ENCODE assay signal across 8 cellular contexts in the genomic region with DNA sequence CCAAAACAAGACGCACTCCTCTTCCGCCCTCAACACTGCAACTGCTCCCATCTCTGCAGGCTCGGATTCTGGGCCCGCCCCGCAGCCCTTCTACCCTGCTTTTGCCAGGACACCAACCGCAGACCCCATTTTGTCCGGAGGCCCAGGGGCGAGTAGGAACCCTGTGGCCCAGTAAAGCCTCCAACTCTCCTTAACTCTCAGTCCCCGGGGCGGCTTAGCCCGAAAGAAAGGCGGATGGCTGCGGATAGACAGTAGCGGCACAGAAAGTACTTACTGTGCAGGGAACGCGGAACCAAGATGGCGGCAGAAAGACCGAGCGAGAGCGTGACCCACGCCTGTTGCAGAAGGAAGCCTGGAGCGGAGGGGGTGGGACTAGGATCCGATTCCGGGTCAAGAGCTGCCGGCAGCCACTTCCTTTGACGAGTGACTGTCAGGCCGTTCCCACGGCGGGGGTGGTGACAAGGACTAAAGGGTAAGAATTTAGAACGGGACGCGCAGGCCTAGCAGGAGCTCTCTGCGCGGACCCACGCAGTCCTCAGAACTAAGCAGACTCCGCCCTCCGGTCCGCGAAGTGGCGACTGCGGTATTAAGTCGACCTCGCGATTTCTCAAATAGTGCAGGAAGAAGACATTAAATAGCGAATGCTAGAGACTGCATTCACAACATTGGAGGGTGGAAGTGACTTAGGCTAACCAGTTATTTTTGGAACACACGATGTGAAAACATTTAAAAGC. TPM values are rescaled to one million over a fixed set of nuclear protein-coding genes. Genes with fewer than 3 reads are reported as not detected.
DNase-seq lines count a peak whose midpoint lies in the region; ATAC-seq and TF ChIP-seq lines count a peak whose summit lies in the region.

A gene (minus strand): TSS at position 311 of the 734 bp plus-strand sequence. CDS start 778 bp downstream, outside the sequence.

- H3K4ac ChIP-seq in H9 (ENCODE audit: low read depth, low read length), result peak within 1 kb of the TSS; percentile 0; the same call in 1 of the 2 replicates

- peak within 1 kb of the TSS; percentile 48 for H4K91ac ChIP-seq in H9 (ENCODE audit: insufficient read length, low read depth, low read length)

- peaks cover 10% of the 10 kb centered on the region for H3K23me2 ChIP-seq in H9 (ENCODE audit: insufficient read length, low read depth, low read length, poor library complexity, severe bottlenecking)

- H4K8ac ChIP-seq in H9 (replicated peaks; ENCODE audit: insufficient read length, low read depth, low read length), result peak within 1 kb of the TSS; percentile 18

- peak within 1 kb of the TSS; percentile 99 to 100 for H3K4me3 Mint-ChIP-seq in H9
- H3K4me3 Mint-ChIP-seq in nephron progenitor cell, result peak within 1 kb of the TSS; percentile 99
- peak within 1 kb of the TSS; percentile 93 to 98 for H3K4me3 Mint-ChIP-seq in stimulated activated naive CD8-positive, alpha-beta T cell treated with anti-CD3 and anti-CD28 coated beads, Interleukin-15, amount 100 ng/mL, for 72 hours

- no peak within 1 kb of the TSS for H2BK15ac ChIP-seq in H9 (ENCODE audit: low read depth, low read length)

- H2BK5ac ChIP-seq in H9 (ENCODE audit: insufficient read length, low read length), result peak within 1 kb of the TSS; percentile 62

- H3K4me2 ChIP-seq in H9 (ENCODE audit: insufficient read depth, insufficient read length, low read length), result peak within 1 kb of the TSS; percentile 82

- WGBS in H9 (ENCODE audit: extremely low coverage, insufficient read length, low lambda C conversion rate), result no CpG with 5 or more reads among the region's 46 CpGs

- no peak within 1 kb of the TSS for H2BK120ac ChIP-seq in H9 (ENCODE audit: low read depth, low read length, poor library complexity, severe bottlenecking)

- peak within 1 kb of the TSS; percentile 25 for H3K56ac ChIP-seq in H9 (ENCODE audit: insufficient read length, low read depth, low read length)

- no peaks in the 10 kb centered on the region for H3K27me3 ChIP-seq in H9 (ENCODE audit: insufficient read depth, low read length)
- H3K27me3 ChIP-seq in MG63, result no peaks in the 10 kb centered on the region

- no peak for TF ChIP-seq CTCF in H9 (conservative IDR thresholded peaks at IDR 0.05)
- no peak for TF ChIP-seq CTCF in fibroblast of the aortic adventitia (IDR thresholded peaks at IDR 0.05; ENCODE audit: insufficient read depth, low read length)
- TF ChIP-seq CTCF in nephron progenitor cell (IDR thresholded peaks at IDR 0.05), result no peak

- no peaks in the 10 kb centered on the region for H4K20me1 ChIP-seq in H9 (ENCODE audit: control insufficient read depth, insufficient read depth, insufficient read length)

- H3K23ac ChIP-seq in H9 (ENCODE audit: insufficient read length, low read depth, low read length), result no peak within 1 kb of the TSS

- H3K79me2 ChIP-seq in H9 (ENCODE audit: insufficient read depth, low read length), result peaks cover 44% of the 10 kb centered on the region; the same call in 1 of the 2 replicates

- peak within 1 kb of the TSS; percentile 77 for H3K14ac ChIP-seq in H9 (ENCODE audit: insufficient read depth, low read length)

- peak within 1 kb of the TSS; percentile 100 for H3K27ac Mint-ChIP-seq in H9
- peak within 1 kb of the TSS; percentile 100 for H3K27ac Mint-ChIP-seq in nephron progenitor cell
- peak within 1 kb of the TSS; percentile 99 to 100 for H3K27ac Mint-ChIP-seq in stimulated activated naive CD8-positive, alpha-beta T cell treated with anti-CD3 and anti-CD28 coated beads, Interleukin-15, amount 100 ng/mL, for 72 hours

- peak within 1 kb of the TSS; percentile 70 for H3K4me3 ChIP-seq in MG63
- H3K4me3 ChIP-seq in fibroblast of the aortic adventitia (ENCODE audit: low read depth, low read length), result peak within 1 kb of the TSS; percentile 100

- no peak within 1 kb of the TSS for H2BK12ac ChIP-seq in H9 (ENCODE audit: insufficient read length, low read depth, low read length)

- H2AK5ac ChIP-seq in H9 (ENCODE audit: insufficient read length, low read length), result peak within 1 kb of the TSS; percentile 10

- H3K27ac ChIP-seq in H9 (ENCODE audit: insufficient read length, low read depth, low read length), result peak within 1 kb of the TSS; percentile 50

- H3K36me3 ChIP-seq in MG63, result peaks cover 53% of the 10 kb centered on the region

- H3K27me3 Mint-ChIP-seq in H9 (ENCODE audit: low read depth), result no peaks in the 10 kb centered on the region
- H3K27me3 Mint-ChIP-seq in nephron progenitor cell (ENCODE audit: low read depth, poor library complexity), result peaks cover 4% of the 10 kb centered on the region
- no peaks in the 10 kb centered on the region for H3K27me3 Mint-ChIP-seq in stimulated activated naive CD8-positive, alpha-beta T cell treated with anti-CD3 and anti-CD28 coated beads, Interleukin-15, amount 100 ng/mL, for 72 hours

- H3K4me1 Mint-ChIP-seq in H9 (peaks cover 42 to 46% of the 10 kb centered on the region in 2 experiments), nephron progenitor cell (peaks cover 50% of the 10 kb centered on the region)
- peaks cover 43% of the 10 kb centered on the region for H3K4me1 Mint-ChIP-seq in stimulated activated naive CD8-positive, alpha-beta T cell treated with anti-CD3 and anti-CD28 coated beads, Interleukin-15, amount 100 ng/mL, for 72 hours

- H4K5ac ChIP-seq in H9 (ENCODE audit: insufficient read length, low read depth, low read length), result peak within 1 kb of the TSS; percentile 77

- H2AFZ ChIP-seq in H9 (ENCODE audit: low read length), result no peak within 1 kb of the TSS

- H3K9me3 Mint-ChIP-seq in H9 (no peaks in the 10 kb centered on the region), nephron progenitor cell (no peaks in the 10 kb centered on the region)
- no peaks in the 10 kb centered on the region for H3K9me3 Mint-ChIP-seq in stimulated activated naive CD8-positive, alpha-beta T cell treated with anti-CD3 and anti-CD28 coated beads, Interleukin-15, amount 100 ng/mL, for 72 hours

- no peak within 1 kb of the TSS for H3T11ph ChIP-seq in H9 (ENCODE audit: low read length)

- peak within 1 kb of the TSS; percentile 93 for H3K9ac ChIP-seq in H9 (ENCODE audit: extremely low read depth, insufficient read length, low read length)

- DNase-seq in ELR (ENCODE audit: low read depth), result peak; percentile 98
- DNase-seq in H9, result peak; percentile 98
- DNase-seq in MG63, result peak; percentile 99
- DNase-seq in SHP77 treated with DMSO at 0.1 percent for 48 hours (lab: John Stamatoyannopoulos, UW), result peak; percentile 95
- peak; percentile 100 for DNase-seq in activated effector memory CD4-positive, alpha-beta T cell treated with anti-CD3 and anti-CD28 coated beads, Interleukin-2, amount 50 U/mL, for 16 hours
- DNase-seq in fibroblast of the aortic adventitia (ENCODE audit: low read depth), result peak; percentile 96
- peak; percentile 95 for DNase-seq in nephron progenitor cell
- DNase-seq in stimulated activated naive CD8-positive, alpha-beta T cell treated with anti-CD3 and anti-CD28 coated beads, Interleukin-15, amount 100 ng/mL, for 72 hours, result peak; percentile 95 to 98

- peaks cover 11% of the 10 kb centered on the region for H3K79me1 ChIP-seq in H9 (ENCODE audit: insufficient read depth, low read depth, low read length, poor library complexity, severe bottlenecking)

- no peak within 1 kb of the TSS for H2BK20ac ChIP-seq in H9 (ENCODE audit: low read depth, low read length, poor library complexity, severe bottlenecking)

- peak within 1 kb of the TSS; percentile 81 for H3K18ac ChIP-seq in H9 (ENCODE audit: insufficient read length, low read depth, low read length)

- peak; percentile 97 for ATAC-seq in stimulated activated naive CD8-positive, alpha-beta T cell treated with anti-CD3 and anti-CD28 coated beads, Interleukin-15, amount 100 ng/mL, for 72 hours

- H3K4me1 ChIP-seq in H9 (ENCODE audit: insufficient read depth, low read length), result peaks cover 10% of the 10 kb centered on the region

- no peaks in the 10 kb centered on the region for H3K9me3 ChIP-seq in H9 (ENCODE audit: control insufficient read depth, low read depth, low read length)
- H3K9me3 ChIP-seq in MG63, result no peaks in the 10 kb centered on the region

- peaks cover 48 to 77% (median 66%) of the 10 kb centered on the region in 3 experiments for H3K36me3 Mint-ChIP-seq in H9 (ENCODE audit: insufficient read depth in 1 of 3, low read depth in 3 of 3)
- H3K36me3 Mint-ChIP-seq in nephron progenitor cell (ENCODE audit: low read depth), result peaks cover 49% of the 10 kb centered on the region

RNA-seq across cellular contexts. Expression of the gene that starts here (rescaled TPM):
- total RNA-seq in H9 (2021), result 1,176 and 1,204 TPM in 2 replicates
- 1,715 and 2,709 TPM in 2 replicates for total RNA-seq in MG63 (2014; rRNA removed; shearing (Covaris generic); ENCODE audit: low replicate concordance)
- 960 and 1,713 TPM in 2 replicates for total RNA-seq in fibroblast of the aortic adventitia (ENCODE audit: low replicate concordance)

Comparison
In these comparisons a context has a peak if more than half of its experiments do, and no peak if none do; other contexts are left out.
1. Peak in every context shown above with its lines: DNase-seq, ATAC-seq, H3K4me3 ChIP-seq and H3K27ac ChIP-seq.